In the genomic region with DNA sequence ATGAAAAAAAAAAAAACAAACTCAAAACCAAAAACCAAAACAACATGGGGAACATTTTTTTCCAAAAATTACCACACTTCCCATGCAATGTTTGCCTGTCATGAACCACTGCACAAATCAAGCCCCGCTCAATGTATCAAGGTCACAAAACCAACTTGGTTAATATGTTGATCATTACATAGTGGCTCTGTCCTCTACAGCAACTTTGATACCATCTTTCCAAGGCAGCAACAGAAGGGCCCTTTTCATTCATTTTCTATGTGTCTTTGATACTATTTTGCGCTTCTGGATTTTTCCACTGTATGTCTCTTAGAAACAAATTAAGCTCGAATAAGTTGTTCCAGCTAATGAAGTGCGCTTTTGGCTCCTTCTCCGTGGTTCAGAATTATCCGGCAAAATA, we compare ENCODE assay signal across 9 cellular contexts. TPM values are rescaled to one million over a fixed set of nuclear protein-coding genes. Genes with fewer than 3 reads are reported as not detected.
A peak's percentile ranks its signal among the peaks of the same experiment; 100 is the strongest.
DNase-seq lines count a peak whose midpoint lies in the region; ATAC-seq and TF ChIP-seq lines count a peak whose summit lies in the region.
"Had no signal": no experiment of that assay in that cellular context is flagged by ENCODE, and none has a peak within 500 bp of the region (broad histone marks: within the 10 kb centered on the region; RNA-seq: fewer than 3 reads in every experiment).

No MANE protein-coding gene starts in this region.

- DNase-seq in Caki2 (ENCODE audit: low read depth) (peak; percentile 32), SJSA1 (ENCODE audit: low read depth in 1 of 2, low spot score in 2 of 2) (no peak), esophagus muscularis mucosa (ENCODE audit: extremely low spot score) (no peak), psoas muscle (no peak), iPS-NIHi11 (ENCODE audit: low spot score) (no peak), cerebellar nuclear complex (lab: John Stamatoyannopoulos, UW) (no peak), NCI-H524 treated with DMSO at 0.1 percent for 48 hours (lab: John Stamatoyannopoulos, UW) (no peak)
- DNase-seq: T-helper 9 cell had no signal

- H3K4me1 ChIP-seq in SJSA1 (replicated peaks), result peaks cover 16% of the 10 kb centered on the region
- H3K4me1 ChIP-seq in esophagus muscularis mucosa, result peaks cover 24 to 61% (median 55%) of the 10 kb centered on the region in 4 donors
- peaks cover 43% of the 10 kb centered on the region for H3K4me1 ChIP-seq in psoas muscle

- TF ChIP-seq CTCF in esophagus muscularis mucosa (IDR thresholded peaks at IDR 0.05) (no peak), psoas muscle (IDR thresholded peaks at IDR 0.05) (no peak)

- H3K36me3 ChIP-seq in SJSA1, result no peaks in the 10 kb centered on the region
- no peaks in the 10 kb centered on the region for H3K36me3 ChIP-seq in esophagus muscularis mucosa
- no peaks in the 10 kb centered on the region for H3K36me3 ChIP-seq in psoas muscle (ENCODE audit: insufficient read depth in 1 of 2, low read depth in 1 of 2)

- intact Hi-C loops in esophagus muscularis mucosa (cut with DNase I), result loop anchor here (5.0 kb wide), 2 partner anchors 64 to 84 kb away; no protein-coding TSS in a partner anchor
- intact Hi-C loops in psoas muscle (cut with DNase I), result loop anchor here in 1 of 2 donors (5.0 kb wide), 2 partner anchors 69 to 84 kb away; no protein-coding TSS in a partner anchor

- ATAC-seq in psoas muscle (no peak), HG03439 (IDR thresholded peaks at IDR 0.05; ENCODE audit: unreplicated experiment) (no peak)

- H3K9me3 ChIP-seq in SJSA1 (replicated peaks), result no peaks in the 10 kb centered on the region
- H3K9me3 ChIP-seq in esophagus muscularis mucosa, result no peaks in the 10 kb centered on the region
- no peaks in the 10 kb centered on the region for H3K9me3 ChIP-seq in psoas muscle

- in situ Hi-C loops in Caki2 (cut with HindIII; ENCODE audit: low pct_unique_long_range_greater_than_20kb, low sequenced_read_pairs), result no loop called here

- H3K27ac ChIP-seq in SJSA1 (peak overlapping the region; percentile 90), esophagus muscularis mucosa (replicated peaks in 1 of 4) (peak overlapping the region; percentile 89 to 97 (median 95)), psoas muscle (peak overlapping the region; percentile 95)

- no peak for TF ChIP-seq EP300 in esophagus muscularis mucosa (IDR thresholded peaks at IDR 0.05)

- WGBS in esophagus muscularis mucosa, result 57% methylated on average over 6 of the region's 6 CpGs
- 28 to 54% (median 39%) methylated on average over 6 of the region's 6 CpGs for WGBS in psoas muscle, 3 donors

- H3K27me3 ChIP-seq in SJSA1 (replicated peaks), result no peaks in the 10 kb centered on the region
- H3K27me3 ChIP-seq in esophagus muscularis mucosa, result no peaks in the 10 kb centered on the region
- H3K27me3 ChIP-seq in psoas muscle (ENCODE audit: insufficient read depth in 3 of 3, low read length in 2 of 3), result no peaks in the 10 kb centered on the region

- no peak for TF ChIP-seq POLR2A in esophagus muscularis mucosa (IDR thresholded peaks at IDR 0.05; ENCODE audit: low read depth)

- H3K4me3 ChIP-seq in SJSA1, result peak overlapping the region; percentile 63
- H3K4me3 ChIP-seq in esophagus muscularis mucosa, result peak overlapping the region; percentile 76 to 89 (median 83)
- peak overlapping the region; percentile 89 for H3K4me3 ChIP-seq in psoas muscle

RNA-seq across cellular contexts. Expression of gene ZHX3, which starts 1.5 kb away (rescaled TPM):
- 3.5 and 5.9 TPM in 2 replicates for total RNA-seq in Caki2 (2014; rRNA removed; shearing (Covaris generic); ENCODE audit: low replicate concordance)
- total RNA-seq in SJSA1 (2014; rRNA removed; shearing (Covaris generic)), result 9.6 and 19.3 TPM in 2 replicates
- total RNA-seq in esophagus muscularis mucosa (100 to 1,000 TPM in 3 of 4 donors, 10 to 100 TPM in 1; 89.3 to 173 (median 156) TPM), psoas muscle (10 to 100 TPM; 39.6 to 47.7 (median 45.2) TPM)
- polyA plus RNA-seq in psoas muscle, result 10 to 100 TPM in 2 of 3 donors, 1 to 10 TPM in 1; 7.0 to 30.2 (median 10.5) TPM

RNA-seq across cellular contexts. Expression of gene LPIN3, which starts 24.6 kb away (rescaled TPM):
- 7.2 and 13.9 TPM in 2 replicates for total RNA-seq in Caki2 (2014; rRNA removed; shearing (Covaris generic); ENCODE audit: low replicate concordance)
- not detected in 2 replicates for total RNA-seq in SJSA1 (2014; rRNA removed; shearing (Covaris generic))
- total RNA-seq in esophagus muscularis mucosa, result 10 to 100 TPM in 2 of 4 donors, 1 to 10 TPM in 2; 7.6 to 19.8 (median 10.7) TPM
- 1 to 10 TPM in 3 of 4 donors, under 1 TPM in 1; 0.57 to 2.4 (median 1.3) TPM for total RNA-seq in psoas muscle
- 1 to 10 TPM; 1.1 to 3.0 (median 2.0) TPM for polyA plus RNA-seq in psoas muscle

RNA-seq across cellular contexts. Expression of gene EMILIN3, which starts 50.6 kb away (rescaled TPM):
- not detected in 2 replicates for total RNA-seq in Caki2 (2014; rRNA removed; shearing (Covaris generic); ENCODE audit: low replicate concordance)
- not detected in 2 replicates for total RNA-seq in SJSA1 (2014; rRNA removed; shearing (Covaris generic))
- total RNA-seq in esophagus muscularis mucosa (1 to 10 TPM in 3 of 4 donors, under 1 TPM in 1; 0.83 to 5.6 (median 4.5) TPM), psoas muscle (1 to 10 TPM in 1 of 4 donors, under 1 TPM in 2, not detected in 1; 0.12 to 1.1 (median 0.23) TPM)
- polyA plus RNA-seq in psoas muscle, result 1 to 10 TPM in 1 of 3 donors, under 1 TPM in 2; 0.15 to 1.5 (median 0.70) TPM
